Comparison of ENCODE assay signal across 13 cellular contexts in genomic region chr11:116792869-116793475, GRCh38. TPM values are rescaled to one million over a fixed set of nuclear protein-coding genes. Genes with fewer than 3 reads are reported as not detected.
A peak's percentile ranks its signal among the peaks of the same experiment; 100 is the strongest.
DNase-seq lines count a peak whose midpoint lies in the region; ATAC-seq and TF ChIP-seq lines count a peak whose summit lies in the region.
"Had no signal": no experiment of that assay in that cellular context is flagged by ENCODE, and none has a peak within 500 bp of the region (broad histone marks: within the 10 kb centered on the region; RNA-seq: fewer than 3 reads in every experiment).

No MANE protein-coding gene starts in this region.

- no peak overlapping the region for H3K4me3 ChIP-seq in prostate gland

- H3K36me3 ChIP-seq in prostate gland, result no peaks in the 10 kb centered on the region

- DNase-seq in HCEC 1CT (peak; percentile 79), astrocyte of the hippocampus (ENCODE audit: low read depth, low spot score) (peak; percentile 58), myocyte (ENCODE audit: low read depth) (peak; percentile 86), GM13976 (ENCODE audit: low spot score) (no peak), prostate gland (ENCODE audit: low spot score) (no peak)
- DNase-seq: activated CD8-positive, alpha-beta memory T cell treated with anti-CD3 and anti-CD28 coated beads, Interleukin-2, amount 10 ng/mL, durations not matched to agents 7 days and 5 days; NCI-H1436 treated with DMSO at 0.1 percent for 48 hours; nephron progenitor cell; NK-92 treated with Interleukin-12 subunit alpha and Interleukin-12 subunit beta, amount 100 ng/mL, for 24 hours; stimulated activated naive CD4-positive, alpha-beta T cell treated with Interleukin-2 at 50 U/mL for 16 hours had no signal

- TF ChIP-seq POLR2A in prostate gland (IDR thresholded peaks at IDR 0.05), result no peak

- no peaks in the 10 kb centered on the region for H3K4me1 ChIP-seq in prostate gland (replicated peaks)

- intact Hi-C loops in prostate gland (cut with DNase I), result loop anchor here (2.0 to 10.0 kb wide), 2 partner anchors 44 to 82 kb away; partner anchors contain the start of gene APOA1

- TF ChIP-seq CTCF in GM13976 (IDR thresholded peaks at IDR 0.05; ENCODE audit: borderline replicate concordance, control extremely low read depth, extremely low read depth, insufficient read depth, missing control alignments) (no peak), prostate gland (IDR thresholded peaks at IDR 0.05) (no peak)

- in situ Hi-C loops in GM13976 (cut with MboI; ENCODE audit: low sequenced_read_pairs, unreplicated experiment), result loop anchor here (25.0 kb wide), 1 partner anchor 319 kb away; no protein-coding TSS in a partner anchor

- H3K27ac ChIP-seq in prostate gland, result no peak overlapping the region

- H3K9me3 ChIP-seq in prostate gland, result no peaks in the 10 kb centered on the region

- no peaks in the 10 kb centered on the region for H3K27me3 ChIP-seq in prostate gland (replicated peaks; ENCODE audit: insufficient read depth)

- no peak for ATAC-seq in HG03196 (IDR thresholded peaks at IDR 0.05; ENCODE audit: unreplicated experiment)
- ATAC-seq: activated CD8-positive, alpha-beta memory T cell treated with anti-CD3 and anti-CD28 coated beads, Interleukin-2, amount 10 ng/mL, durations not matched to agents 7 days and 5 days had no signal

- WGBS in prostate gland, result 76% methylated on average over 6 of the region's 6 CpGs

RNA-seq across cellular contexts. Expression of gene APOA5, which starts 1.3 kb away (rescaled TPM):
- total RNA-seq in myocyte, result not detected in 2 replicates
- not detected for polyA plus RNA-seq in myocyte (2012)
- total RNA-seq in prostate gland, result under 1 TPM in 1 of 2 donors, not detected in 1; 0.87 TPM
- total RNA-seq: activated CD8-positive, alpha-beta memory T cell treated with anti-CD3 and anti-CD28 coated beads, Interleukin-2, amount 10 ng/mL, durations not matched to agents 7 days and 5 days; HT-29; T-helper 1 cell treated with Interleukin-12 subunit alpha and Interleukin-12 subunit beta and Interleukin-4 antibody, amounts not matched to agents 30 ng/mL and 1 ng/mL, for 36 hours had no signal

RNA-seq across cellular contexts. Expression of gene ZPR1, which starts 5.1 kb away (rescaled TPM):
- 68.8 and 83.5 TPM in 2 replicates for total RNA-seq in myocyte
- polyA plus RNA-seq in myocyte (2012), result 44.6 TPM
- 10 to 100 TPM; 24.6 to 27.6 TPM for total RNA-seq in prostate gland

RNA-seq across cellular contexts. Expression of gene BUD13, which starts 20.2 kb away (rescaled TPM):
- 9.4 and 11.4 TPM in 2 replicates for total RNA-seq in myocyte
- polyA plus RNA-seq in myocyte (2012), result 7.5 TPM
- 10 to 100 TPM; 12.2 to 16.0 TPM for total RNA-seq in prostate gland

RNA-seq across cellular contexts. Expression of gene APOA4, which starts 30.1 kb away (rescaled TPM):
- total RNA-seq in myocyte, result not detected in 2 replicates
- polyA plus RNA-seq in myocyte (2012), result not detected
- total RNA-seq in prostate gland, result not detected
- total RNA-seq: activated CD8-positive, alpha-beta memory T cell treated with anti-CD3 and anti-CD28 coated beads, Interleukin-2, amount 10 ng/mL, durations not matched to agents 7 days and 5 days; HT-29; T-helper 1 cell treated with Interleukin-12 subunit alpha and Interleukin-12 subunit beta and Interleukin-4 antibody, amounts not matched to agents 30 ng/mL and 1 ng/mL, for 36 hours had no signal

RNA-seq across cellular contexts. Expression of gene APOC3, which starts 36.7 kb away (rescaled TPM):
- total RNA-seq in myocyte (not detected in 2 replicates), prostate gland (not detected)
- not detected for polyA plus RNA-seq in myocyte (2012)
- total RNA-seq: activated CD8-positive, alpha-beta memory T cell treated with anti-CD3 and anti-CD28 coated beads, Interleukin-2, amount 10 ng/mL, durations not matched to agents 7 days and 5 days; HT-29; T-helper 1 cell treated with Interleukin-12 subunit alpha and Interleukin-12 subunit beta and Interleukin-4 antibody, amounts not matched to agents 30 ng/mL and 1 ng/mL, for 36 hours had no signal

Comparison
In these comparisons a context has a peak if more than half of its experiments do, and no peak if none do; other contexts are left out.
1. DNase-seq: peak in HCEC 1CT (single experiment), astrocyte of the hippocampus (single experiment) and myocyte (single experiment); none in GM13976 (single experiment) and prostate gland (single experiment).